9 cellular contexts compared by ENCODE assay signal in genomic region chr10:99234067-99234738, GRCh38. TPM values are rescaled to one million over a fixed set of nuclear protein-coding genes. Genes with fewer than 3 reads are reported as not detected.
DNase-seq lines count a peak whose midpoint lies in the region; ATAC-seq, FAIRE-seq and TF ChIP-seq lines count a peak whose summit lies in the region.
"Had no signal": no experiment of that assay in that cellular context is flagged by ENCODE, and none has a peak within 500 bp of the region (broad histone marks: within the 10 kb centered on the region; RNA-seq: fewer than 3 reads in every experiment).

No MANE protein-coding gene starts in this region.

- peaks cover 7% of the 10 kb centered on the region for H3K9me3 Mint-ChIP-seq in stimulated activated memory B cell treated with anti-CD40 and anti-IgM and Interleukin-4, amounts not matched to agents 10 μg/mL and 1 μg/mL and 100 μg/mL, for 72 hours

- H3K36me3 ChIP-seq in RWPE2 (ENCODE audit: low read depth), result no peaks in the 10 kb centered on the region

- H3K9me3 ChIP-seq in RWPE2 (ENCODE audit: severe bottlenecking), result no peaks in the 10 kb centered on the region

- TF ChIP-seq CTCF in RWPE2 (IDR thresholded peaks at IDR 0.05; ENCODE audit: poor library complexity, severe bottlenecking) (no peak), coronary artery (IDR thresholded peaks at IDR 0.05) (no peak), D721Med (IDR thresholded peaks at IDR 0.05; ENCODE audit: insufficient read depth, missing control alignments) (no peak)

- H3K27me3 Mint-ChIP-seq in stimulated activated memory B cell treated with anti-CD40 and anti-IgM and Interleukin-4, amounts not matched to agents 10 μg/mL and 1 μg/mL and 100 μg/mL, for 72 hours, result peaks cover 87% of the 10 kb centered on the region

- peak overlapping the region; percentile 46 for H3K4me3 Mint-ChIP-seq in stimulated activated memory B cell treated with anti-CD40 and anti-IgM and Interleukin-4, amounts not matched to agents 10 μg/mL and 1 μg/mL and 100 μg/mL, for 72 hours

- H3K27ac Mint-ChIP-seq in stimulated activated memory B cell treated with anti-CD40 and anti-IgM and Interleukin-4, amounts not matched to agents 10 μg/mL and 1 μg/mL and 100 μg/mL, for 72 hours, result peak overlapping the region; percentile 46

- H3K36me3 Mint-ChIP-seq in stimulated activated memory B cell treated with anti-CD40 and anti-IgM and Interleukin-4, amounts not matched to agents 10 μg/mL and 1 μg/mL and 100 μg/mL, for 72 hours, result no peaks in the 10 kb centered on the region

- no peak for FAIRE-seq in D721Med (lab: Jason Lieb, UNC)
- FAIRE-seq: frontal cortex had no signal

- H3K27ac ChIP-seq in RWPE2 (ENCODE audit: poor library complexity, severe bottlenecking) (no peak overlapping the region), coronary artery (peak overlapping the region in 1 of 2 donors; percentile 5)

- H3K4me3 ChIP-seq in RWPE2 (ENCODE audit: severe bottlenecking), result no peak overlapping the region
- H3K4me3 ChIP-seq in coronary artery, result peak overlapping the region; percentile 73

- DNase-seq in activated T-cell treated with anti-CD3 and anti-CD28 coated beads for 48 hours (ENCODE audit: low read depth) (peak; percentile 47), activated T-cell treated with anti-CD3 and anti-CD28 coated beads for 4 hours (no peak), RWPE2 (ENCODE audit: low spot score) (no peak), coronary artery (ENCODE audit: low spot score) (no peak), lung microvascular endothelial cell (ENCODE audit: low read depth in 2 of 2) (peak; percentile 45 to 56), D721Med (ENCODE audit: insufficient read length, low spot score) (no peak)

- peaks cover 91% of the 10 kb centered on the region for H3K27me3 ChIP-seq in RWPE2 (ENCODE audit: insufficient read depth, poor library complexity, severe bottlenecking)

- peaks cover 40% of the 10 kb centered on the region for H3K4me1 Mint-ChIP-seq in stimulated activated memory B cell treated with anti-CD40 and anti-IgM and Interleukin-4, amounts not matched to agents 10 μg/mL and 1 μg/mL and 100 μg/mL, for 72 hours

- ATAC-seq in HG02885 (IDR thresholded peaks at IDR 0.05; ENCODE audit: poor library complexity, unreplicated experiment) (peak; percentile 98), RWPE2 (ENCODE audit: low read depth) (peak; percentile 78)
- ATAC-seq in stimulated activated memory B cell treated with anti-CD40 and anti-IgM and Interleukin-4, amounts not matched to agents 10 μg/mL and 1 μg/mL and 100 μg/mL, for 72 hours, result peak; percentile 94

- no peaks in the 10 kb centered on the region for H3K4me1 ChIP-seq in RWPE2 (ENCODE audit: insufficient read depth, poor library complexity, severe bottlenecking)

RNA-seq across cellular contexts. Expression of gene HPSE2, which starts 1.4 kb away (rescaled TPM):
- total RNA-seq in lung microvascular endothelial cell, result under 0.01 TPM in 1 of 2 replicates, not detected in the other
- total RNA-seq: frontal cortex had no signal

Comparison
In these comparisons a context has a peak if more than half of its experiments do, and no peak if none do; other contexts are left out.
1. DNase-seq: peak in activated T-cell treated with anti-CD3 and anti-CD28 coated beads for 48 hours (single experiment) and lung microvascular endothelial cell (2 of 2); none in activated T-cell treated with anti-CD3 and anti-CD28 coated beads for 4 hours (single experiment), RWPE2 (single experiment), coronary artery (single experiment) and D721Med (single experiment).
2. Peak in every context shown above with its lines, with median percentiles within 50 percentile points of each other: ATAC-seq.